ENCODE assay signal across 37 cellular contexts in the genomic region with DNA sequence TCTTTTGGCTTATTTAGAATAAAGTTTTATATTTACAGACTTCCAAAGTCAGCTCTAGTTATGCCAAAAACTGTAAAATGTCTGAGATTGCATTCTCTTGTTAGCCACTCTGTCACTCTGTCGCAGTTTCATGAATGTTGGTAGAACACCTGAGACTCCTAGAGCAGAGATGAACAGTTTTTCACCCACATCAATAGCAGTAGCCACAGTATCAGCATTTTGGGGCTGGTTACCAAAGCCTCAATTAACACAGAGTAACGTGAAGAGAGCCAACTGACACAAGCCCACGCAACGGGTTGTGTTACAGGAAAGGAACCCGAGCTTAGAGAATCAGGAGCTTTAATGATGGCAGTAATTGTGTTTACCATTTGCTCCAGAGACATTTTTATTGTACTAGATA.
"Had no signal": no experiment of that assay in that cellular context is flagged by ENCODE, and none has a peak within 500 bp of the region (broad histone marks: within the 10 kb centered on the region; RNA-seq: fewer than 3 reads in every experiment).

No MANE protein-coding gene starts in this region.

- ATAC-seq: activated T-cell treated with anti-CD3 and anti-CD28 coated beads, Interleukin-2, amount 50 U/mL, for 4 hours; SK-N-SH treated with all-trans-retinoic acid at 6 μM for 48 hours; T-cell; T-helper 17 cell had no signal

- H3K9me3 Mint-ChIP-seq: activated B cell treated with CpG ODN at 0.5 μM for 24 hours; activated CD4-positive, alpha-beta memory T cell treated with anti-CD3 and anti-CD28 coated beads for 36 hours; activated naive CD8-positive, alpha-beta T cell treated with anti-CD3 and anti-CD28 coated beads for 36 hours; activated T-cell treated with anti-CD3 and anti-CD28 coated beads, Interleukin-2, amount 50 U/mL, for 4 hours; activated T-helper 1 cell treated with anti-CD3 and anti-CD28 coated beads, Interleukin-12 subunit alpha, Interleukin-12 subunit beta, Interleukin-2, Interleukin-4 antibody, amounts not matched to agents 30 ng/mL and 10 ng/mL and 1 ng/mL, durations not matched to agents 14 hours and 24 hours and 36 hours had no signal

- H3K4me1 Mint-ChIP-seq: activated B cell treated with CpG ODN at 0.5 μM for 24 hours; activated naive CD8-positive, alpha-beta T cell treated with anti-CD3 and anti-CD28 coated beads for 36 hours; T-cell; T-helper 17 cell had no signal

- H3K27ac Mint-ChIP-seq: activated B cell treated with CpG ODN at 0.5 μM for 24 hours; activated CD4-positive, alpha-beta memory T cell treated with anti-CD3 and anti-CD28 coated beads for 36 hours; activated naive CD8-positive, alpha-beta T cell treated with anti-CD3 and anti-CD28 coated beads for 36 hours; activated T-helper 1 cell treated with anti-CD3 and anti-CD28 coated beads, Interleukin-12 subunit alpha, Interleukin-12 subunit beta, Interleukin-2, Interleukin-4 antibody, amounts not matched to agents 30 ng/mL and 10 ng/mL and 1 ng/mL, durations not matched to agents 14 hours and 24 hours and 36 hours; T-cell; T-helper 17 cell had no signal

- H3K27me3 ChIP-seq: brain microvascular endothelial cell, Peyer's patch, SJSA1 had no signal

- H3K4me1 ChIP-seq: Peyer's patch, SJSA1 had no signal

- H3K4me3 Mint-ChIP-seq: activated B cell treated with CpG ODN at 0.5 μM for 24 hours; activated CD4-positive, alpha-beta memory T cell treated with anti-CD3 and anti-CD28 coated beads for 36 hours; activated naive CD8-positive, alpha-beta T cell treated with anti-CD3 and anti-CD28 coated beads for 36 hours; activated T-cell treated with anti-CD3 and anti-CD28 coated beads, Interleukin-2, amount 50 U/mL, for 4 hours; activated T-helper 1 cell treated with anti-CD3 and anti-CD28 coated beads, Interleukin-12 subunit alpha, Interleukin-12 subunit beta, Interleukin-2, Interleukin-4 antibody, amounts not matched to agents 30 ng/mL and 10 ng/mL and 1 ng/mL, durations not matched to agents 14 hours and 24 hours and 36 hours; T-cell; T-helper 17 cell had no signal

- H3K27me3 Mint-ChIP-seq: activated naive CD8-positive, alpha-beta T cell treated with anti-CD3 and anti-CD28 coated beads for 36 hours had no signal

- H3K27ac ChIP-seq: brain microvascular endothelial cell, Peyer's patch, SJSA1, VCaP had no signal

- H3K36me3 Mint-ChIP-seq: activated CD4-positive, alpha-beta memory T cell treated with anti-CD3 and anti-CD28 coated beads for 36 hours; activated naive CD8-positive, alpha-beta T cell treated with anti-CD3 and anti-CD28 coated beads for 36 hours; T-cell had no signal

- DNase-seq: activated B cell treated with CpG ODN at 0.5 μM for 24 hours; activated CD4-positive, alpha-beta memory T cell treated with anti-CD3 and anti-CD28 coated beads for 36 hours; activated CD4-positive, alpha-beta T cell treated with anti-CD3 and anti-CD28 coated beads for 4 hours; activated CD4-positive, alpha-beta T cell treated with anti-CD3 and anti-CD28 coated beads, Interleukin-2, amount 50 U/mL, for 1 hour; activated CD4-positive, CD25-positive, alpha-beta regulatory T cell treated with anti-CD3 and anti-CD28 coated beads, Interleukin-2, amount 50 U/mL, for 72 hours; activated CD8-positive, alpha-beta memory T cell treated with anti-CD3 and anti-CD28 coated beads, Interleukin-2, amount 50 U/mL, for 4 hours; activated effector memory CD4-positive, alpha-beta T cell treated with Interleukin-2 at 50 U/mL for 16 hours; activated naive CD4-positive, alpha-beta T cell; activated naive CD4-positive, alpha-beta T cell treated with anti-CD3 and anti-CD28 coated beads, Interleukin-2, amount 50 U/mL, for 16 hours; activated naive CD8-positive, alpha-beta T cell treated with anti-CD3 and anti-CD28 coated beads for 36 hours; activated T-cell treated with anti-CD3 and anti-CD28 coated beads for 4 hours; activated T-cell treated with anti-CD3 and anti-CD28 coated beads, Interleukin-2, amount 50 U/mL, for 4 hours; amniotic stem cell; aorta; brain microvascular endothelial cell; central memory CD4-positive, alpha-beta T cell; KG1; MM.1S; MV-4-11; NCI-H1092; NCI-H1417; NCI-H146; NCI-H187; NCI-H2029 treated with DMSO at 0.1 percent for 48 hours; NCI-H510A; NCI-H526; NCI-H82; Peyer's patch; RPMI8226; SHP77 treated with DMSO at 0.1 percent for 48 hours; T-cell; T-helper 17 cell; T-helper 9 cell had no signal

- H3K4me3 ChIP-seq: Peyer's patch, SJSA1 had no signal

- H3K36me3 ChIP-seq: brain microvascular endothelial cell, Peyer's patch, SJSA1 had no signal

- H3K9me3 ChIP-seq: Peyer's patch, SJSA1 had no signal
